Comparison of ENCODE assay signal across 1 cellular context in genomic region chr1:3340548-3341235, GRCh38.
TF ChIP-seq lines count a peak whose summit lies in the region.

No MANE protein-coding gene starts in this region.

TF ChIP-seq in HepG2, 621 proteins besides CTCF, POLR2A, EP300 and RAD21 (continued from another document):
- TF ChIP-seq ZNF704 (CRISPR knock-in tag; IDR thresholded peaks at IDR 0.05; ENCODE audit: borderline replicate concordance) (peak; percentile 79), ZNF740 (CRISPR knock-in tag; IDR thresholded peaks at IDR 0.05) (peak; percentile 59; the same call in 1 of the 2 replicates), PAX8 (CRISPR knock-in tag; IDR thresholded peaks at IDR 0.05; ENCODE audit: borderline replicate concordance) (0 out of 2 replicates have a peak, but pooled peaks have one; percentile 25), ZFYVE20 (CRISPR knock-in tag; IDR thresholded peaks at IDR 0.05; ENCODE audit: borderline replicate concordance, low read depth) (no peak), ZNF569 (CRISPR knock-in tag; IDR thresholded peaks at IDR 0.05; ENCODE audit: borderline replicate concordance) (0 out of 2 replicates have a peak, but pooled peaks have one; percentile 41), ISL2 (CRISPR knock-in tag; IDR thresholded peaks at IDR 0.05) (peak; percentile 62; the same call in 1 of the 2 replicates)
